27 cellular contexts compared by ENCODE assay signal in genomic region chr10:99374526-99374925, GRCh38. TPM values are rescaled to one million over a fixed set of nuclear protein-coding genes. Genes with fewer than 3 reads are reported as not detected.
DNase-seq lines count a peak whose midpoint lies in the region; FAIRE-seq and TF ChIP-seq lines count a peak whose summit lies in the region.
"Had no signal": no experiment of that assay in that cellular context is flagged by ENCODE, and none has a peak within 500 bp of the region (broad histone marks: within the 10 kb centered on the region; RNA-seq: fewer than 3 reads in every experiment).

No MANE protein-coding gene starts in this region.

- no peaks in the 10 kb centered on the region for H3K36me3 ChIP-seq in mammary epithelial cell (ENCODE audit: insufficient read depth, low read length)
- H3K36me3 ChIP-seq in MG63, result no peaks in the 10 kb centered on the region
- H3K36me3 ChIP-seq in astrocyte (ENCODE audit: insufficient read depth, low read length), result no peaks in the 10 kb centered on the region
- H3K36me3 ChIP-seq in osteoblast (ENCODE audit: insufficient read depth, low read length), result no peaks in the 10 kb centered on the region
- H3K36me3 ChIP-seq in vagina, result no peaks in the 10 kb centered on the region
- H3K36me3 ChIP-seq: ascending aorta, spleen had no signal

- H3K27ac ChIP-seq in mammary epithelial cell (ENCODE audit: insufficient read depth, low read depth, low read length), result no peak overlapping the region
- H3K27ac ChIP-seq in astrocyte (ENCODE audit: low read depth, low read length), result no peak overlapping the region
- no peak overlapping the region for H3K27ac ChIP-seq in osteoblast (ENCODE audit: low read depth, low read length)
- H3K27ac ChIP-seq in vagina, result no peak overlapping the region
- H3K27ac ChIP-seq: ascending aorta, parathyroid adenoma, SK-N-MC, spleen had no signal

- no peak for TF ChIP-seq POLR2A in vagina (IDR thresholded peaks at IDR 0.05)

- dilution Hi-C loops in mammary epithelial cell (cut with HindIII; ENCODE audit: low sequenced_read_pairs), result no loop called here

- no peak overlapping the region for H3K9ac ChIP-seq in mammary epithelial cell (ENCODE audit: insufficient read depth, low read length)
- no peak overlapping the region for H3K9ac ChIP-seq in astrocyte (ENCODE audit: low read length)
- H3K9ac ChIP-seq: parathyroid adenoma had no signal

- H4K20me1 ChIP-seq in mammary epithelial cell (ENCODE audit: insufficient read depth, low read length), result no peaks in the 10 kb centered on the region
- no peaks in the 10 kb centered on the region for H4K20me1 ChIP-seq in astrocyte (ENCODE audit: insufficient read depth, low read length)
- no peaks in the 10 kb centered on the region for H4K20me1 ChIP-seq in osteoblast (ENCODE audit: insufficient read depth, low read length)

- no peak overlapping the region for H3K27ac Mint-ChIP-seq in MCF 10A (ENCODE audit: low read depth, unreplicated experiment)
- no peak overlapping the region for H3K27ac Mint-ChIP-seq in astrocyte (ENCODE audit: unreplicated experiment)
- H3K27ac Mint-ChIP-seq: activated CD8-positive, alpha-beta T cell treated with anti-CD3 and anti-CD28 coated beads, Interleukin-2, amount 10 ng/mL, durations not matched to agents 7 days and 5 days; activated naive CD4-positive, alpha-beta T cell treated with anti-CD3 and anti-CD28 coated beads, Interleukin-2, amount 50 U/mL, for 24 hours; activated T-helper 2 cell treated with anti-CD3 and anti-CD28 coated beads, Interferon-gamma antibody, Interleukin-2, Interleukin-4, amounts not matched to agents 10 μg/mL and 5 μg/mL and 100 μg/mL, durations not matched to agents 14 hours and 24 hours and 36 hours; T-helper 17 cell; type B pancreatic cell had no signal

- WGBS in mammary epithelial cell (ENCODE audit: low coverage, missing lambda C conversion rate), result 48% methylated on average over 2 of the region's 2 CpGs

- BruUV-seq in MCF 10A (replicated peaks; lab: Mats Ljungman, UMichigan), result no TSS peak
- BruUV-seq in mammary epithelial cell (replicated peaks; lab: Mats Ljungman, UMichigan), result no TSS peak

- H3K4me3 ChIP-seq in mammary epithelial cell (replicated peaks in 1 of 3; ENCODE audit: insufficient read depth in 1 of 3, low read depth in 2 of 3, low read length in 3 of 3) (no peak overlapping the region), MG63 (no peak overlapping the region), astrocyte (ENCODE audit: insufficient read depth, low read depth, low read length) (no peak overlapping the region), retinal pigment epithelial cell (ENCODE audit: low read length) (no peak overlapping the region), osteoblast (ENCODE audit: insufficient read depth, low read length) (no peak overlapping the region), vagina (no peak overlapping the region)
- H3K4me3 ChIP-seq: ascending aorta, dorsolateral prefrontal cortex, GM12878, lung, SK-N-MC, spleen had no signal

- H3K27me3 Mint-ChIP-seq in MCF 10A (ENCODE audit: insufficient read depth, unreplicated experiment) (peaks cover 8% of the 10 kb centered on the region), astrocyte (ENCODE audit: low read depth, unreplicated experiment) (no peaks in the 10 kb centered on the region)

- H3K4me3 Mint-ChIP-seq in MCF 10A (ENCODE audit: unreplicated experiment) (no peak overlapping the region), astrocyte (ENCODE audit: unreplicated experiment) (no peak overlapping the region)
- H3K4me3 Mint-ChIP-seq: activated CD8-positive, alpha-beta T cell treated with anti-CD3 and anti-CD28 coated beads, Interleukin-2, amount 10 ng/mL, durations not matched to agents 7 days and 5 days; activated naive CD4-positive, alpha-beta T cell treated with anti-CD3 and anti-CD28 coated beads, Interleukin-2, amount 50 U/mL, for 24 hours; T-helper 17 cell; type B pancreatic cell had no signal

- H3K36me3 Mint-ChIP-seq in MCF 10A (ENCODE audit: insufficient read depth, unreplicated experiment), result no peaks in the 10 kb centered on the region
- no peaks in the 10 kb centered on the region for H3K36me3 Mint-ChIP-seq in astrocyte (ENCODE audit: low read depth, unreplicated experiment)
- H3K36me3 Mint-ChIP-seq: activated naive CD4-positive, alpha-beta T cell treated with anti-CD3 and anti-CD28 coated beads, Interleukin-2, amount 50 U/mL, for 24 hours; type B pancreatic cell had no signal

- CTCF ChIA-PET in MCF 10A (lab: Yijun Ruan, JAX) (interaction anchor here (0.6 to 2.9 kb wide), 3 partner anchors 14 to 126 kb away, joined by 3 to 12 read pairs (median 4); no protein-coding TSS in a partner anchor), mammary epithelial cell (lab: Charles Lee; ENCODE audit: low non-redundant PET) (no interaction called here)

- H3K4me1 Mint-ChIP-seq in MCF 10A (ENCODE audit: insufficient read depth, unreplicated experiment) (peaks cover 11% of the 10 kb centered on the region), astrocyte (ENCODE audit: low read depth, unreplicated experiment) (peaks cover 29% of the 10 kb centered on the region)

- H2AFZ ChIP-seq in mammary epithelial cell (ENCODE audit: low read depth, low read length) (no peak overlapping the region), astrocyte (ENCODE audit: low read depth, low read length) (no peak overlapping the region), osteoblast (ENCODE audit: low read length) (no peak overlapping the region)
- H2AFZ ChIP-seq: parathyroid adenoma had no signal

- FAIRE-seq in astrocyte (lab: Jason Lieb, UNC), result no peak
- FAIRE-seq: GM12878, islet of Langerhans had no signal

- TF ChIP-seq CTCF in MCF 10A (IDR thresholded peaks at IDR 0.05; ENCODE audit: unreplicated experiment) (no peak), mammary epithelial cell (conservative IDR thresholded peaks at IDR 0.05 in 1 of 2, IDR thresholded peaks at IDR 0.05 in 1 of 2; ENCODE audit: extremely low read depth in 1 of 2, insufficient read depth in 1 of 2, low read depth in 1 of 2, low read length in 2 of 2) (no peak), astrocyte (IDR thresholded peaks at IDR 0.05; ENCODE audit: insufficient read depth, low read depth, low read length) (no peak), retinal pigment epithelial cell (conservative IDR thresholded peaks at IDR 0.05; ENCODE audit: low read depth, low read length) (no peak), osteoblast (IDR thresholded peaks at IDR 0.05; ENCODE audit: extremely low read depth, low read depth, low read length) (no peak), vagina (IDR thresholded peaks at IDR 0.05) (no peak)

- in situ Hi-C loops in mammary epithelial cell (cut with MboI; ENCODE audit: low sequenced_read_pairs in 2 of 2), result loop anchor here in 1 of 2 donors (25.0 kb wide), 1 partner anchor 587 kb away; no protein-coding TSS in a partner anchor

- no peaks in the 10 kb centered on the region for H3K79me2 ChIP-seq in mammary epithelial cell (ENCODE audit: insufficient read depth, low read length)
- no peaks in the 10 kb centered on the region for H3K79me2 ChIP-seq in astrocyte (ENCODE audit: insufficient read depth, low read length)
- no peaks in the 10 kb centered on the region for H3K79me2 ChIP-seq in osteoblast (ENCODE audit: insufficient read depth, low read length)
- H3K79me2 ChIP-seq: parathyroid adenoma had no signal

- peak; percentile 74 for DNase-seq in MCF 10A (ENCODE audit: unreplicated experiment)
- DNase-seq in mammary epithelial cell, result no peak
- peak; percentile 34 for DNase-seq in MG63
- DNase-seq in astrocyte (ENCODE audit: low read depth), result peak; percentile 30
- DNase-seq in retinal pigment epithelial cell (ENCODE audit: low read depth), result peak; percentile 78
- no peak for DNase-seq in osteoblast (ENCODE audit: insufficient read length, low spot score, missing footprints)
- DNase-seq in NCI-H1105 treated with DMSO at 0.1 percent for 48 hours (lab: John Stamatoyannopoulos, UW), result no peak
- no peak for DNase-seq in vagina (ENCODE audit: extremely low spot score in 2 of 2)
- DNase-seq: ACHN; activated CD4-positive, alpha-beta T cell treated with anti-CD3 and anti-CD28 coated beads for 1 hour; activated CD8-positive, alpha-beta T cell treated with anti-CD3 and anti-CD28 coated beads, Interleukin-2, amount 10 ng/mL, durations not matched to agents 7 days and 5 days; dorsolateral prefrontal cortex; NCI-H1092; NCI-H187 treated with DMSO at 0.1 percent for 48 hours; NCI-H345; spleen; stimulated activated CD4-positive, alpha-beta T cell treated with anti-CD3 and anti-CD28 coated beads, Interleukin-2, amount 100 ng/mL, for 48 hours; T-helper 17 cell had no signal

- no peaks in the 10 kb centered on the region for H3K9me3 Mint-ChIP-seq in MCF 10A (ENCODE audit: unreplicated experiment)
- H3K9me3 Mint-ChIP-seq in astrocyte (ENCODE audit: unreplicated experiment), result peaks cover 2% of the 10 kb centered on the region
- H3K9me3 Mint-ChIP-seq: activated naive CD4-positive, alpha-beta T cell treated with anti-CD3 and anti-CD28 coated beads, Interleukin-2, amount 50 U/mL, for 24 hours; activated T-helper 2 cell treated with anti-CD3 and anti-CD28 coated beads, Interferon-gamma antibody, Interleukin-2, Interleukin-4, amounts not matched to agents 10 μg/mL and 5 μg/mL and 100 μg/mL, durations not matched to agents 14 hours and 24 hours and 36 hours; type B pancreatic cell had no signal

- H3K27me3 ChIP-seq in mammary epithelial cell (ENCODE audit: insufficient read depth, low read length), result no peaks in the 10 kb centered on the region
- no peaks in the 10 kb centered on the region for H3K27me3 ChIP-seq in MG63
- peaks cover 2% of the 10 kb centered on the region for H3K27me3 ChIP-seq in astrocyte (ENCODE audit: insufficient read depth, low read length)
- peaks cover 8% of the 10 kb centered on the region for H3K27me3 ChIP-seq in osteoblast (ENCODE audit: insufficient read depth, low read length)
- no peaks in the 10 kb centered on the region for H3K27me3 ChIP-seq in vagina
- H3K27me3 ChIP-seq: ascending aorta, dorsolateral prefrontal cortex had no signal

- POLR2A ChIA-PET in MCF 10A (lab: Yijun Ruan, JAX), result no interaction called here

- H3K4me1 ChIP-seq in mammary epithelial cell (ENCODE audit: insufficient read depth, low read length), result no peaks in the 10 kb centered on the region
- H3K4me1 ChIP-seq in astrocyte (ENCODE audit: insufficient read depth, low read length), result peaks cover 10% of the 10 kb centered on the region
- peaks cover 23% of the 10 kb centered on the region for H3K4me1 ChIP-seq in osteoblast (ENCODE audit: insufficient read depth, low read length)
- H3K4me1 ChIP-seq in vagina, result no peaks in the 10 kb centered on the region
- H3K4me1 ChIP-seq: ascending aorta had no signal

- intact Hi-C loops in MCF 10A (cut with micrococcal nuclease) (loop anchor here (5.0 to 10.0 kb wide), 2 partner anchors 100 to 582 kb away; no protein-coding TSS in a partner anchor), mammary epithelial cell (cut with micrococcal nuclease) (loop anchor here (5.0 to 10.0 kb wide), 5 partner anchors 97 to 907 kb away; no protein-coding TSS in a partner anchor), vagina (cut with DNase I) (no loop called here)

- no peaks in the 10 kb centered on the region for H3K9me3 ChIP-seq in mammary epithelial cell (replicated peaks; ENCODE audit: insufficient read depth, low read length)
- H3K9me3 ChIP-seq in MG63, result no peaks in the 10 kb centered on the region
- H3K9me3 ChIP-seq in astrocyte (ENCODE audit: insufficient read depth, low read depth, low read length), result no peaks in the 10 kb centered on the region
- H3K9me3 ChIP-seq in osteoblast (ENCODE audit: low read depth, low read length), result no peaks in the 10 kb centered on the region
- no peaks in the 10 kb centered on the region for H3K9me3 ChIP-seq in vagina
- H3K9me3 ChIP-seq: ascending aorta, spleen had no signal

- H3K4me2 ChIP-seq in mammary epithelial cell (ENCODE audit: insufficient read depth, low read depth, low read length) (no peak overlapping the region), astrocyte (ENCODE audit: low read length) (peak overlapping the region; percentile 6), osteoblast (ENCODE audit: insufficient read depth, low read length) (no peak overlapping the region)

RNA-seq across cellular contexts. Expression of gene CNNM1, which starts 45.4 kb away (rescaled TPM):
- total RNA-seq in MCF 10A (2022) (0.10 TPM in 1 of 2 replicates, not detected in the other), mammary epithelial cell (1 to 10 TPM in 1 of 2 donors, under 1 TPM in 1; 0.52 to 2.0 TPM), astrocyte (2.0 and 2.5 TPM in 2 replicates), osteoblast (0.29 and 0.36 TPM in 2 replicates), vagina (2.5 TPM)
- polyA plus RNA-seq in mammary epithelial cell, result 0.54 TPM
- not detected for polyA minus RNA-seq in mammary epithelial cell
- 0.13 TPM in 1 of 2 replicates, not detected in the other for total RNA-seq in MG63 (2014; rRNA removed; shearing (Covaris generic); ENCODE audit: low replicate concordance)
- total RNA-seq: ascending aorta, GM12878 had no signal

RNA-seq across cellular contexts. Expression of gene GOT1, which starts 55.9 kb away (rescaled TPM):
- total RNA-seq in MCF 10A (2022), result 163 and 184 TPM in 2 replicates
- 10 to 100 TPM; 70.0 to 75.5 TPM for total RNA-seq in mammary epithelial cell
- 49.0 TPM for polyA plus RNA-seq in mammary epithelial cell
- polyA minus RNA-seq in mammary epithelial cell, result 64.4 TPM
- total RNA-seq in MG63 (2014; rRNA removed; shearing (Covaris generic); ENCODE audit: low replicate concordance), result 8.6 and 21.8 TPM in 2 replicates
- total RNA-seq in astrocyte, result 46.8 and 47.4 TPM in 2 replicates
- total RNA-seq in osteoblast, result 36.2 and 42.7 TPM in 2 replicates
- total RNA-seq in vagina, result 17.4 TPM

Comparison
In these comparisons a context has a peak if more than half of its experiments do, and no peak if none do; other contexts are left out.
1. DNase-seq: peak in MCF 10A (single experiment), MG63 (single experiment), astrocyte (single experiment) and retinal pigment epithelial cell (single experiment); none in mammary epithelial cell (single experiment), osteoblast (single experiment), NCI-H1105 treated with DMSO at 0.1 percent for 48 hours (single experiment) and vagina (0 of 2).